ENCODE assay signal across 7 cellular contexts in the genomic region with DNA sequence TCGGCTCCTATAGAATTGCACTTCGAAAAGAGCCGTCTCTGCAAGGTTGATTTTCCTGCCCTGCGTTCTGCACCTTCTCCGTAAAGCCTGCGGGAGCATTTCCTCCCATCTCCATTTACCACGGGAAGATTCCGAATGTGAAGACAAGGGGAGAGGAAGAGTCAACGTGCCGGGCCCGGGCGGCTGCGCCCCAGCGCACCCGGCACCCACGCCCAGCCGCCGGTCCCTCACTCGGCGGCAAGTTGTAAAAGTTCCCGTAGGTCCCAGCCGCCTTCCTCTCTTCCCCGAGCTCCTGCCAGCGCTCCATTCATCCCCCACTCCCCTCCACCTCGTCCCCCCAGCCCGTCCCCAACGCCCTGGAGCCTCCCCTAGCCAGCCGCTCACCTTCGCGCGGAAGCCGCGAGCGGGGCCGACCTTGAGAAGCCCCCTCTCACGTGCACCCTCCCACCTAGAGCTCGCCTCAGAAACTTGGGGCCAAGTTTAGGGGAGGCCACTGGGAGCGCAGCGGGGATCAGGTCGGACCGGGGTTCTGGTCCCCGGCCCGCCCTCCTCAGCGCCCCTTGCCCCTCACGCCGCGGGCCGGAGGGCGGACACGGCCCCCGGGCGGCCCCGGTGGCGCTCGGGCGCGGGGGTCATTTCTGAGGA. TPM values are rescaled to one million over a fixed set of nuclear protein-coding genes. Genes with fewer than 3 reads are reported as not detected.
DNase-seq lines count a peak whose midpoint lies in the region; ATAC-seq and TF ChIP-seq lines count a peak whose summit lies in the region.

No MANE protein-coding gene starts in this region.

- H3K27me3 ChIP-seq in HL-60 (ENCODE audit: insufficient read depth, poor library complexity, severe bottlenecking) = no peaks in the 10 kb centered on the region
- H3K27me3 ChIP-seq in breast epithelium = peaks cover 0 to 22% of the 10 kb centered on the region in 2 donors
- H3K27me3 ChIP-seq in testis = no peaks in the 10 kb centered on the region

- peak; percentile 59 for ATAC-seq in left colon
- no peak for ATAC-seq in activated CD8-positive, alpha-beta T cell treated with anti-CD3 and anti-CD28 coated beads for 36 hours

- H3K27me3 Mint-ChIP-seq in activated CD8-positive, alpha-beta T cell treated with anti-CD3 and anti-CD28 coated beads for 36 hours = peaks cover 38% of the 10 kb centered on the region

- 1 to 2% methylated on average over 18 to 57 of the region's 57 CpGs for WGBS in testis, 2 donors

- H3K4me1 Mint-ChIP-seq in activated CD8-positive, alpha-beta T cell treated with anti-CD3 and anti-CD28 coated beads for 36 hours (ENCODE audit: low read depth) = peaks cover 4% of the 10 kb centered on the region

- no peaks in the 10 kb centered on the region for H3K9me3 Mint-ChIP-seq in activated CD8-positive, alpha-beta T cell treated with anti-CD3 and anti-CD28 coated beads for 36 hours

- H3K4me3 ChIP-seq in HL-60 (replicated peaks; ENCODE audit: insufficient read depth, low read length) (peak overlapping the region; percentile 48), breast epithelium (peak overlapping the region; percentile 63 to 91 (median 79)), testis (peak overlapping the region; percentile 75 to 88)

- POLR2A ChIA-PET in activated CD8-positive, alpha-beta T cell treated with anti-CD3 and anti-CD28 coated beads for 36 hours (lab: Charles Lee) = no interaction called here

- CTCF ChIA-PET in activated CD8-positive, alpha-beta T cell treated with anti-CD3 and anti-CD28 coated beads for 36 hours (lab: Charles Lee) = no interaction called here

- TF ChIP-seq CTCF in HL-60 (IDR thresholded peaks at IDR 0.05; ENCODE audit: insufficient read depth, low read length) (no peak), breast epithelium (IDR thresholded peaks at IDR 0.05) (no peak), testis (IDR thresholded peaks at IDR 0.05) (no peak)
- TF ChIP-seq CTCF in activated CD8-positive, alpha-beta T cell treated with anti-CD3 and anti-CD28 coated beads for 36 hours (IDR thresholded peaks at IDR 0.05) = no peak

- no peak overlapping the region for H3K27ac Mint-ChIP-seq in activated CD8-positive, alpha-beta T cell treated with anti-CD3 and anti-CD28 coated beads for 36 hours

- intact Hi-C loops in breast epithelium (cut with DNase I; ENCODE audit: low total_unique reads) = no loop called here
- intact Hi-C loops in left colon (cut with DNase I, micrococcal nuclease) = loop anchor here in 1 of 2 donors (10.0 kb wide), 1 partner anchor 145 kb away; no protein-coding TSS in a partner anchor
- intact Hi-C loops in testis (cut with DNase I; ENCODE audit: low total_unique reads) = loop anchor here (10.0 kb wide), 1 partner anchor 145 kb away; no protein-coding TSS in a partner anchor
- intact Hi-C loops in activated CD8-positive, alpha-beta T cell treated with anti-CD3 and anti-CD28 coated beads for 36 hours (cut with micrococcal nuclease) = loop anchor here (10.0 kb wide), 1 partner anchor 135 kb away; no protein-coding TSS in a partner anchor

- no peak overlapping the region for H3K4me3 Mint-ChIP-seq in activated CD8-positive, alpha-beta T cell treated with anti-CD3 and anti-CD28 coated beads for 36 hours

- no peaks in the 10 kb centered on the region for H3K36me3 Mint-ChIP-seq in activated CD8-positive, alpha-beta T cell treated with anti-CD3 and anti-CD28 coated beads for 36 hours (ENCODE audit: low read depth)

- no peak for TF ChIP-seq POLR2A in breast epithelium (IDR thresholded peaks at IDR 0.05)
- TF ChIP-seq POLR2A in testis (IDR thresholded peaks at IDR 0.05) = no peak

- H3K27ac ChIP-seq in HL-60 (replicated peaks) = no peak overlapping the region; the same call in 1 of the 2 replicates
- peak overlapping the region; percentile 61 to 89 for H3K27ac ChIP-seq in breast epithelium
- peak overlapping the region; percentile 95 to 99 for H3K27ac ChIP-seq in testis

- no peak for DNase-seq in HL-60 (ENCODE audit: low read depth in 1 of 2, low spot score in 1 of 2)
- DNase-seq in breast epithelium (ENCODE audit: low spot score in 2 of 2) = no peak
- no peak for DNase-seq in left colon
- DNase-seq in testis = peak; percentile 25
- no peak for DNase-seq in activated CD8-positive, alpha-beta T cell treated with anti-CD3 and anti-CD28 coated beads for 36 hours
- no peak for DNase-seq in stimulated activated CD4-positive, alpha-beta T cell treated with anti-CD3 and anti-CD28 coated beads, Interleukin-2, amount 100 ng/mL, for 48 hours
- DNase-seq in ureter (ENCODE audit: low spot score) = no peak

- H3K36me3 ChIP-seq in breast epithelium (no peaks in the 10 kb centered on the region), testis (ENCODE audit: low read depth, missing control alignments) (no peaks in the 10 kb centered on the region)

- H3K4me1 ChIP-seq in breast epithelium (no peaks in the 10 kb centered on the region), testis (no peaks in the 10 kb centered on the region)

- H3K9me3 ChIP-seq in breast epithelium (no peaks in the 10 kb centered on the region), testis (no peaks in the 10 kb centered on the region)

RNA-seq across cellular contexts. Expression of a gene that starts 0.4 kb away (rescaled TPM):
- total RNA-seq in breast epithelium = 10 to 100 TPM; 15.8 to 21.1 (median 17.0) TPM
- 10 to 100 TPM in 1 of 2 donors, 1 to 10 TPM in 1; 3.9 to 19.3 TPM for total RNA-seq in left colon
- total RNA-seq in testis = 10 to 100 TPM; 32.0 to 35.2 TPM
- polyA plus RNA-seq in testis (ENCODE audit: insufficient read depth, low read depth, low replicate concordance) = 14.6 TPM
- not detected for total RNA-seq in activated CD8-positive, alpha-beta T cell treated with anti-CD3 and anti-CD28 coated beads for 36 hours
- 21.5 TPM for total RNA-seq in ureter

Comparison
In these comparisons a context has a peak if more than half of its experiments do, and no peak if none do; other contexts are left out.
1. RNA of a gene that starts 0.4 kb away (total RNA-seq): 32.0 to 35.2 TPM in testis, 21.5 TPM in ureter (single experiment), 3.9 to 19.3 TPM in left colon and 15.8 to 21.1 TPM in breast epithelium; not detected in activated CD8-positive, alpha-beta T cell treated with anti-CD3 and anti-CD28 coated beads for 36 hours; every median in the first group is over 4 times any median in the second.
2. Peak in every context shown above with its lines, with median percentiles within 50 percentile points of each other: H3K4me3 ChIP-seq.